Comparison of ENCODE assay signal across 15 cellular contexts in the genomic region with DNA sequence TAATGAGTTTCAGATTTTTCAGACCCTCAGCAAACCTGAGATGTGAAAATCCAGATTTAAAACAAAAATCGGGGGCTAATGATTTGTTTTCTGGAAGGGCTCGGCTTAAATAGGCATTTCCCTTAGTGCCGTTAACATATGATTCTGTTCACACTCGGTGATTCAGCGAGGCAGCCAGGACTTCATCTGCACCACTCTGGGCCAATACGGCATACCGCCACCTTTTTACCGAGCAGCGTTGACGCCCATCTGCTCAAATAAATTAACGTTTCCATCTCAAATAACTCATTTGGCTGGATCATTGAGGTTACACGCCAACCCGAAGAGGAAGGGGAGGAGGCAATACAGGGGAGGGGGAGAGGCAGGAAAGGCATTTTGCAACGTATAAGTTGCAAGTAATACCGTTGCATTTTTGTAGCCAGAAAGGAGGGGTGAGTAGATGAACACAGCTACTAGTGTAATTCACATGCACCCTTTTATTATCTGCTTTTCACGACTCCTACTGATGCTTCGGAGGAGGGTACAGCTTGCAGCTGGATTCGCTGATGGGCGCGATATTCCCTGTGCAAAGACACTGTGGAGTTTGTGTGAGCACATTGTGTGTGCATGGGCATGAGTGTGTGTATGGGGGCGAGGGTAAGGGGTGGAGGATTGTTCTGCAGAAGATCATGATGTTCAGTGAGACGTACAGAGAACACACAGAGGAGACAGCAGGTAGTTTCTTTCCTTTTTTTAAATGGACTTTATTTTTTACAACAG. TPM values are rescaled to one million over a fixed set of nuclear protein-coding genes. Genes with fewer than 3 reads are reported as not detected.
DNase-seq lines count a peak whose midpoint lies in the region; ATAC-seq, FAIRE-seq and TF ChIP-seq lines count a peak whose summit lies in the region.
"Had no signal": no experiment of that assay in that cellular context is flagged by ENCODE, and none has a peak within 500 bp of the region (broad histone marks: within the 10 kb centered on the region; RNA-seq: fewer than 3 reads in every experiment).

No MANE protein-coding gene starts in this region.

- no peaks in the 10 kb centered on the region for H3K27me3 ChIP-seq in K562 (ENCODE audit: control insufficient read depth in 2 of 2, insufficient read depth in 2 of 2, low read length in 2 of 2)
- H3K27me3 ChIP-seq in PC-3 (ENCODE audit: low read length), result no peaks in the 10 kb centered on the region
- H3K27me3 ChIP-seq: cardiac muscle cell, Peyer's patch had no signal

- H4K20me1 ChIP-seq in K562 (replicated peaks; ENCODE audit: control insufficient read depth, insufficient read depth, low read length), result no peaks in the 10 kb centered on the region
- no peaks in the 10 kb centered on the region for H4K20me1 ChIP-seq in PC-3 (ENCODE audit: low read length)

- H3K36me3 ChIP-seq in K562 (ENCODE audit: control insufficient read depth, insufficient read depth, low read length), result no peaks in the 10 kb centered on the region
- no peaks in the 10 kb centered on the region for H3K36me3 ChIP-seq in PC-3 (ENCODE audit: low read depth, low read length)
- H3K36me3 ChIP-seq: cardiac muscle cell, Peyer's patch had no signal

- no TSS peak for BruUV-seq in K562 (replicated peaks; lab: Mats Ljungman, UMichigan)
- no TSS peak for BruUV-seq in PC-3 (replicated peaks; lab: Mats Ljungman, UMichigan)

- H3K4me2 ChIP-seq in K562 (ENCODE audit: insufficient read depth, low read length) (peak overlapping the region; percentile 33), PC-3 (ENCODE audit: low read length) (no peak overlapping the region)

- CTCF ChIA-PET in K562 (lab: Yijun Ruan, JAX; ENCODE audit: low intra/inter-chr PET ratio) (no interaction called here), PC-3 (lab: Charles Lee) (no interaction called here)

- H3K4me3 Mint-ChIP-seq in HFFc6 (peak overlapping the region; percentile 83), mesothelial cell of epicardium (no peak overlapping the region)
- H3K4me3 Mint-ChIP-seq: activated CD4-positive, alpha-beta memory T cell treated with anti-CD3 and anti-CD28 coated beads for 36 hours; CD4-positive, alpha-beta memory T cell had no signal

- H3K9me3 Mint-ChIP-seq in HFFc6 (no peaks in the 10 kb centered on the region), mesothelial cell of epicardium (peaks cover 8% of the 10 kb centered on the region)
- H3K9me3 Mint-ChIP-seq: activated CD4-positive, alpha-beta memory T cell treated with anti-CD3 and anti-CD28 coated beads for 36 hours had no signal

- peaks cover 46% of the 10 kb centered on the region for H3K4me1 Mint-ChIP-seq in HFFc6 (ENCODE audit: low read depth)
- H3K4me1 Mint-ChIP-seq in mesothelial cell of epicardium, result peaks cover 42% of the 10 kb centered on the region

- TF ChIP-seq POLR2A in K562 (conservative IDR thresholded peaks at IDR 0.05), result no peak

- no peak for TF ChIP-seq RAD21 in K562 (CRISPR knock-in tag; conservative IDR thresholded peaks at IDR 0.05 in 1 of 2, IDR thresholded peaks at IDR 0.05 in 1 of 2)

- H3K27me3 Mint-ChIP-seq in HFFc6 (ENCODE audit: insufficient read depth) (peaks cover 2% of the 10 kb centered on the region), mesothelial cell of epicardium (ENCODE audit: low read depth) (no peaks in the 10 kb centered on the region)

- H3K36me3 Mint-ChIP-seq in HFFc6 (ENCODE audit: low read depth) (no peaks in the 10 kb centered on the region), mesothelial cell of epicardium (peaks cover 5% of the 10 kb centered on the region)
- H3K36me3 Mint-ChIP-seq: activated CD4-positive, alpha-beta memory T cell treated with anti-CD3 and anti-CD28 coated beads for 36 hours; CD4-positive, alpha-beta memory T cell had no signal

- no peak for FAIRE-seq in K562 (lab: Jason Lieb, UNC)

- DNase-seq in AG10803 (ENCODE audit: low read depth) (peak; percentile 45), HFFc6 (no peak), K562 (ENCODE audit: extremely low read depth in 1 of 4, low spot score in 3 of 4) (no peak), mesothelial cell of epicardium (ENCODE audit: low spot score in 2 of 2, unreplicated experiment in 2 of 2) (no peak), PC-3 (no peak), GM19238 (ENCODE audit: insufficient read length, low spot score) (no peak)
- DNase-seq in central memory CD4-positive, alpha-beta T cell, result no peak
- DNase-seq: activated CD4-positive, alpha-beta memory T cell treated with anti-CD3 and anti-CD28 coated beads for 36 hours; activated effector memory CD4-positive, alpha-beta T cell treated with anti-CD3 and anti-CD28 coated beads, Interleukin-2, amount 50 U/mL, for 16 hours; CD4-positive, alpha-beta memory T cell; NCI-H2029 treated with DMSO at 0.1 percent for 48 hours; Peyer's patch; T-helper 2 cell had no signal

- no peaks in the 10 kb centered on the region for H3F3A ChIP-seq in PC-3 (ENCODE audit: low read length, unreplicated experiment)

- H3K27ac Mint-ChIP-seq in HFFc6 (no peak overlapping the region), mesothelial cell of epicardium (peak overlapping the region; percentile 61)
- H3K27ac Mint-ChIP-seq: activated CD4-positive, alpha-beta memory T cell treated with anti-CD3 and anti-CD28 coated beads for 36 hours; CD4-positive, alpha-beta memory T cell had no signal

- H3K27ac ChIP-seq in K562 (ENCODE audit: extremely low read depth, low read depth, low read length), result no peak overlapping the region; the same call in 2 of the 3 replicates
- H3K27ac ChIP-seq in PC-3 (ENCODE audit: low read length), result no peak overlapping the region
- H3K27ac ChIP-seq: cardiac muscle cell, Peyer's patch had no signal

- POLR2A ChIA-PET in K562 (lab: Yijun Ruan, JAX), result interaction anchor here (0.6 to 1.3 kb wide), 3 partner anchors 14 to 215 kb away, joined by 3 to 6 read pairs (median 3); no protein-coding TSS in a partner anchor
- POLR2A ChIA-PET in PC-3 (lab: Charles Lee; ENCODE audit: unreplicated experiment), result no interaction called here

- TF ChIP-seq CTCF in AG10803 (conservative IDR thresholded peaks at IDR 0.05; ENCODE audit: low read length) (no peak), HFFc6 (IDR thresholded peaks at IDR 0.05) (no peak), K562 (IDR thresholded peaks at IDR 0.05 in 2 of 3, conservative IDR thresholded peaks at IDR 0.05 in 1 of 3; ENCODE audit: insufficient read depth in 2 of 3, low read depth in 1 of 3, low read length in 3 of 3) (no peak), mesothelial cell of epicardium (IDR thresholded peaks at IDR 0.05; ENCODE audit: unreplicated experiment) (no peak), PC-3 (conservative IDR thresholded peaks at IDR 0.05; ENCODE audit: low read depth, low read length) (no peak)

- peaks cover 12 to 22% of the 10 kb centered on the region in 2 experiments for H3K4me1 ChIP-seq in K562 (replicated peaks in 1 of 2; ENCODE audit: control insufficient read depth in 2 of 2, insufficient read depth in 2 of 2, low read length in 2 of 2)
- peaks cover 19% of the 10 kb centered on the region for H3K4me1 ChIP-seq in PC-3 (ENCODE audit: insufficient read depth, low read length)

- ATAC-seq in K562 (no peak), GM18520 (IDR thresholded peaks at IDR 0.05; ENCODE audit: unreplicated experiment) (no peak), PC-3 (no peak)

- intact Hi-C loops in K562 (cut with micrococcal nuclease), result no loop called here
- intact Hi-C loops in PC-3 (cut with micrococcal nuclease), result loop anchor here (10.0 kb wide), 1 partner anchor 90 kb away; no protein-coding TSS in a partner anchor

- H3K79me2 ChIP-seq in K562 (ENCODE audit: control insufficient read depth, insufficient read depth, low read length) (no peaks in the 10 kb centered on the region), PC-3 (ENCODE audit: low read length) (no peaks in the 10 kb centered on the region)

- in situ Hi-C loops in K562 (cut with MboI), result no loop called here

- no peaks in the 10 kb centered on the region for H3K9me2 ChIP-seq in PC-3 (replicated peaks; ENCODE audit: low read length)

- 63% methylated on average over 22 of the region's 22 CpGs for WGBS in K562 (ENCODE audit: insufficient coverage, low coverage, missing lambda C conversion rate)

- H3K9me3 ChIP-seq in K562 (replicated peaks; ENCODE audit: control insufficient read depth, insufficient read depth, low read depth, low read length) (no peaks in the 10 kb centered on the region), PC-3 (ENCODE audit: low read length) (no peaks in the 10 kb centered on the region)
- H3K9me3 ChIP-seq: Peyer's patch had no signal

- H2AFZ ChIP-seq in K562 (ENCODE audit: low read depth, low read length), result 0 out of 2 replicates have a peak overlapping the region, but pooled peaks have one; percentile 37
- no peak overlapping the region for H2AFZ ChIP-seq in PC-3 (ENCODE audit: low read length)

- no peaks in the 10 kb centered on the region for H3K9me1 ChIP-seq in K562 (ENCODE audit: control insufficient read depth, insufficient read depth, low read length)

- H3K4me3 ChIP-seq in AG10803 (ENCODE audit: low read length) (peak overlapping the region; percentile 52), K562 (no peak overlapping the region), PC-3 (ENCODE audit: low read length) (no peak overlapping the region)
- H3K4me3 ChIP-seq: cardiac muscle cell, Peyer's patch had no signal

- H3K9ac ChIP-seq in K562 (ENCODE audit: insufficient read depth in 1 of 2, low read depth in 2 of 2, low read length in 2 of 2) (no peak overlapping the region), PC-3 (ENCODE audit: low read length) (no peak overlapping the region)

- TF ChIP-seq EP300 in K562 (IDR thresholded peaks at IDR 0.05; ENCODE audit: low read length), result no peak

RNA-seq across cellular contexts. Expression of gene MAP1LC3B2, which starts 45.9 kb away (rescaled TPM):
- total RNA-seq in HFFc6 (2021; fragmentation: NEBNext Ultra II Directional; extraction: Animal tissue kit (Norgen Biotek cat#: 25700)), result 1 to 10 TPM; 1.7 to 3.7 (median 2.9) TPM
- total RNA-seq in K562 (2011; cell fraction: chromatin; rRNA removed; ENCODE audit: low replicate concordance), result 2.1 and 3.8 TPM in 2 replicates
- total RNA-seq in K562 (2011; cell fraction: nucleolus; rRNA removed), result 1.3 and 1.7 TPM in 2 replicates
- total RNA-seq in K562 (2011; cell fraction: nucleoplasm; rRNA removed), result 2.2 and 4.4 TPM in 2 replicates
- total RNA-seq in K562 (2014; rRNA removed) (not detected in 2 replicates), K562 (2014; rRNA removed; fragmentation: Illumina TruSeq; extraction: Trizol) (0.76 and 0.96 TPM in 2 replicates), K562 (2015; rRNA removed; fragmentation: Illumina TruSeq; extraction: Trizol) (0.53 TPM in 1 of 2 replicates, not detected in the other), K562 (2021) (1.7 and 2.0 TPM in 2 replicates), mesothelial cell of epicardium (4.5 to 7.1 TPM (median 5.4 TPM) in 3 replicates), PC-3 (2014; rRNA removed) (not detected in 2 replicates)
- polyA plus RNA-seq in K562 (2011; rRNA removed) (2.8 and 4.0 TPM in 2 replicates), K562 (2014; fragmentation: Illumina TruSeq; extraction: Trizol) (0.80 and 1.5 TPM in 2 replicates), K562 (2014; fragmentation: Nextera tagmentation; extraction: Ambion mirVana) (under 1 TPM; 0.55 to 0.63 TPM), K562 (2014; rRNA removed) (0.53 and 1.4 TPM in 2 replicates)
- polyA plus RNA-seq in K562 (2011; cell fraction: cytosol; rRNA removed), result 0.18 and 0.71 TPM in 2 replicates
- 2.7 and 4.3 TPM in 2 replicates for polyA plus RNA-seq in K562 (2011; cell fraction: nucleus; rRNA removed)
- 2.8 and 6.9 TPM in 2 replicates for polyA plus RNA-seq in K562 (2012)
- 1.8 and 2.2 TPM in 2 replicates for polyA minus RNA-seq in K562 (2011; rRNA and poly(A)+ RNA removed)
- not detected in 2 replicates for polyA minus RNA-seq in K562 (2011; cell fraction: cytosol; rRNA and poly(A)+ RNA removed)
- not detected in 2 replicates for polyA minus RNA-seq in K562 (2011; cell fraction: nucleus; rRNA and poly(A)+ RNA removed)
